In the genomic region with DNA sequence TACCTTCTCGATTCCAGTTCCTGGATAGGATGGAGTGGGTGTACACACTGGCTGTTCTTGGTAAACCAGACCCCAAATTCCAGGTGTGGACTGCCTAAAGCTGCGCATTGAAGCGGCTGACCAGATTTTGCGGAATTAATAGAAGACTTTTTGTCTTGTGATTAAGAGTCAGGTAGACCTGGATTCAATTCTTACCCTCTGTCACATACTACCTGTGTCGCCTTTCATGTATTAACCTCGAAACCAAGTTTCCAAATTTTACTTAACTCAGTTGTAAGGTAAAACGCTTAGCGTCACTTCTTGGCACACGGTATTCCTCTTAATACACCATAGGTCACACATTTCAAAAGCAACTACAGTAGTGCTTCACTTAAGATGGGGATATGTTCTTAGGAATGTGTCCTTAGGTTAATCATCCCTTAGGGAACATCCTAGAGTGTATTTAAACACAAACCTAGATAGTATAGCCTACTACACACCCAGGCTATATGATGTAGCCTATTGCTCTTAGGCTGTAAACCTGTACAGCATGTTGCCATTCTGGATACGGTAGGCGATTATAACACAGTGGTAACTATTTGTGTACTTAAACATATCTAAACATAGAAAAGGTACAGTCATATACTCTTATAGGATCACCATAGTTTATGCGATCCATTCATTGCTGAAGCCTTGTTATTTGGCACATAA, we compare ENCODE assay signal across 8 cellular contexts. TPM values are rescaled to one million over a fixed set of nuclear protein-coding genes. Genes with fewer than 3 reads are reported as not detected.
A peak's percentile ranks its signal among the peaks of the same experiment; 100 is the strongest.
DNase-seq lines count a peak whose midpoint lies in the region; ATAC-seq and TF ChIP-seq lines count a peak whose summit lies in the region.

No MANE protein-coding gene starts in this region.

- H3K4me1 Mint-ChIP-seq in activated CD4-positive, alpha-beta T cell treated with anti-CD3 and anti-CD28 coated beads, Interleukin-2, amount 10 ng/mL, durations not matched to agents 7 days and 5 days: peaks cover 34% of the 10 kb centered on the region
- H3K4me1 Mint-ChIP-seq in activated naive CD8-positive, alpha-beta T cell treated with anti-CD3 and anti-CD28 coated beads, Interleukin-2, amount 10 ng/mL, durations not matched to agents 7 days and 5 days: peaks cover 28% of the 10 kb centered on the region

- H3K27me3 Mint-ChIP-seq in activated CD4-positive, alpha-beta T cell treated with anti-CD3 and anti-CD28 coated beads, Interleukin-2, amount 10 ng/mL, durations not matched to agents 7 days and 5 days: peaks cover 3% of the 10 kb centered on the region
- H3K27me3 Mint-ChIP-seq in activated naive CD8-positive, alpha-beta T cell treated with anti-CD3 and anti-CD28 coated beads, Interleukin-2, amount 10 ng/mL, durations not matched to agents 7 days and 5 days: no peaks in the 10 kb centered on the region

- no peaks in the 10 kb centered on the region for H3K27me3 ChIP-seq in layer of hippocampus (ENCODE audit: control insufficient read depth, insufficient read depth, low read length)
- H3K27me3 ChIP-seq in thoracic aorta (replicated peaks; ENCODE audit: insufficient read depth): no peaks in the 10 kb centered on the region

- TF ChIP-seq CTCF in thoracic aorta (IDR thresholded peaks at IDR 0.05): no peak

- no peaks in the 10 kb centered on the region for H3K9me3 Mint-ChIP-seq in activated CD4-positive, alpha-beta T cell treated with anti-CD3 and anti-CD28 coated beads, Interleukin-2, amount 10 ng/mL, durations not matched to agents 7 days and 5 days
- H3K9me3 Mint-ChIP-seq in activated naive CD8-positive, alpha-beta T cell treated with anti-CD3 and anti-CD28 coated beads, Interleukin-2, amount 10 ng/mL, durations not matched to agents 7 days and 5 days: no peaks in the 10 kb centered on the region

- no peaks in the 10 kb centered on the region for H3K36me3 ChIP-seq in thoracic aorta

- POLR2A ChIA-PET in activated CD4-positive, alpha-beta T cell treated with anti-CD3 and anti-CD28 coated beads, Interleukin-2, amount 10 ng/mL, durations not matched to agents 7 days and 5 days (lab: Charles Lee): interaction anchor here (0.7 to 1.0 kb wide), 2 partner anchors 7 to 121 kb away, joined by 3 read pairs; partner anchors contain the start of gene DCBLD1
- POLR2A ChIA-PET in activated naive CD8-positive, alpha-beta T cell treated with anti-CD3 and anti-CD28 coated beads, Interleukin-2, amount 10 ng/mL, durations not matched to agents 7 days and 5 days (lab: Charles Lee): interaction anchor here (0.5 to 1.9 kb wide), 13 partner anchors 9 to 1135 kb away, joined by 3 to 20 read pairs (median 4); partner anchors contain the start of genes DCBLD1 and ZUP1

- H3K9me3 ChIP-seq in thoracic aorta: no peaks in the 10 kb centered on the region

- H3K27ac ChIP-seq in layer of hippocampus (ENCODE audit: low read depth, low read length) (peak overlapping the region; percentile 97), thoracic aorta (peak overlapping the region; percentile 80)

- no peak for ATAC-seq in activated naive CD8-positive, alpha-beta T cell treated with anti-CD3 and anti-CD28 coated beads, Interleukin-2, amount 10 ng/mL, durations not matched to agents 7 days and 5 days (ENCODE audit: low read depth)
- ATAC-seq in thoracic aorta (ENCODE audit: insufficient number of reproducible peaks, low FRiP score, low read depth): no peak
- ATAC-seq in HG03469 (IDR thresholded peaks at IDR 0.05; ENCODE audit: unreplicated experiment): no peak

- peak overlapping the region; percentile 99 for H3K27ac Mint-ChIP-seq in activated CD4-positive, alpha-beta T cell treated with anti-CD3 and anti-CD28 coated beads, Interleukin-2, amount 10 ng/mL, durations not matched to agents 7 days and 5 days
- H3K27ac Mint-ChIP-seq in activated naive CD8-positive, alpha-beta T cell treated with anti-CD3 and anti-CD28 coated beads, Interleukin-2, amount 10 ng/mL, durations not matched to agents 7 days and 5 days: peak overlapping the region; percentile 100

- CTCF ChIA-PET in activated CD4-positive, alpha-beta T cell treated with anti-CD3 and anti-CD28 coated beads, Interleukin-2, amount 10 ng/mL, durations not matched to agents 7 days and 5 days (lab: Charles Lee): interaction anchor here (0.6 to 1.4 kb wide), 5 partner anchors 13 to 259 kb away, joined by 3 to 10 read pairs (median 3); no protein-coding TSS in a partner anchor

- peak overlapping the region; percentile 94 for H3K4me3 Mint-ChIP-seq in activated CD4-positive, alpha-beta T cell treated with anti-CD3 and anti-CD28 coated beads, Interleukin-2, amount 10 ng/mL, durations not matched to agents 7 days and 5 days
- H3K4me3 Mint-ChIP-seq in activated naive CD8-positive, alpha-beta T cell treated with anti-CD3 and anti-CD28 coated beads, Interleukin-2, amount 10 ng/mL, durations not matched to agents 7 days and 5 days: peak overlapping the region; percentile 100

- peak overlapping the region; percentile 88 for H3K4me3 ChIP-seq in thoracic aorta

- no peak for DNase-seq in activated CD4-positive, alpha-beta T cell treated with anti-CD3 and anti-CD28 coated beads, Interleukin-2, amount 10 ng/mL, durations not matched to agents 7 days and 5 days
- no peak for DNase-seq in activated CD4-positive, alpha-beta T cell treated with anti-CD3 and anti-CD28 coated beads for 4 hours
- no peak for DNase-seq in activated naive CD8-positive, alpha-beta T cell treated with anti-CD3 and anti-CD28 coated beads, Interleukin-2, amount 10 ng/mL, durations not matched to agents 7 days and 5 days
- DNase-seq in thoracic aorta (ENCODE audit: low spot score): no peak
- DNase-seq in globus pallidus (ENCODE audit: low spot score): no peak
- no peak for DNase-seq in LoVo (ENCODE audit: low spot score)

- peaks cover 17% of the 10 kb centered on the region for H3K36me3 Mint-ChIP-seq in activated CD4-positive, alpha-beta T cell treated with anti-CD3 and anti-CD28 coated beads, Interleukin-2, amount 10 ng/mL, durations not matched to agents 7 days and 5 days (ENCODE audit: low read depth)
- H3K36me3 Mint-ChIP-seq in activated naive CD8-positive, alpha-beta T cell treated with anti-CD3 and anti-CD28 coated beads, Interleukin-2, amount 10 ng/mL, durations not matched to agents 7 days and 5 days: peaks cover 15% of the 10 kb centered on the region

- H3K4me1 ChIP-seq in thoracic aorta (ENCODE audit: control insufficient read depth in 1 of 2, low read depth in 2 of 2): peaks cover 19 to 20% of the 10 kb centered on the region in 2 donors

RNA-seq across cellular contexts. Expression of gene GOPC, which starts 0.7 kb away (rescaled TPM):
- 10 to 100 TPM; 24.1 to 25.4 TPM for total RNA-seq in activated CD4-positive, alpha-beta T cell treated with anti-CD3 and anti-CD28 coated beads, Interleukin-2, amount 10 ng/mL, durations not matched to agents 7 days and 5 days
- 10 to 100 TPM; 25.8 to 25.9 TPM for total RNA-seq in activated naive CD8-positive, alpha-beta T cell treated with anti-CD3 and anti-CD28 coated beads, Interleukin-2, amount 10 ng/mL, durations not matched to agents 7 days and 5 days
- 10 to 100 TPM; 29.5 to 31.5 TPM for total RNA-seq in thoracic aorta
